9 cellular contexts compared by ENCODE assay signal in genomic region chr1:31701137-31701736, GRCh38. TPM values are rescaled to one million over a fixed set of nuclear protein-coding genes. Genes with fewer than 3 reads are reported as not detected.
A peak's percentile ranks its signal among the peaks of the same experiment; 100 is the strongest.
DNase-seq lines count a peak whose midpoint lies in the region; ATAC-seq and TF ChIP-seq lines count a peak whose summit lies in the region.
"Had no signal": no experiment of that assay in that cellular context is flagged by ENCODE, and none has a peak within 500 bp of the region (broad histone marks: within the 10 kb centered on the region; RNA-seq: fewer than 3 reads in every experiment).

No MANE protein-coding gene starts in this region.

- H3K4me3 Mint-ChIP-seq in activated CD8-positive, alpha-beta T cell treated with anti-CD3 and anti-CD28 coated beads for 36 hours: no peak overlapping the region
- no peak overlapping the region for H3K4me3 Mint-ChIP-seq in activated CD8-positive, alpha-beta T cell treated with anti-CD3 and anti-CD28 coated beads, Interleukin-2, amount 10 ng/mL, durations not matched to agents 7 days and 5 days
- no peak overlapping the region for H3K4me3 Mint-ChIP-seq in progenitor cell of endocrine pancreas (ENCODE audit: low read depth)
- H3K4me3 Mint-ChIP-seq: central memory CD8-positive, alpha-beta T cell had no signal

- H3K27me3 Mint-ChIP-seq in activated CD8-positive, alpha-beta T cell treated with anti-CD3 and anti-CD28 coated beads for 36 hours: peaks cover 21% of the 10 kb centered on the region
- H3K27me3 Mint-ChIP-seq in activated CD8-positive, alpha-beta T cell treated with anti-CD3 and anti-CD28 coated beads, Interleukin-2, amount 10 ng/mL, durations not matched to agents 7 days and 5 days (ENCODE audit: low read depth): peaks cover 39% of the 10 kb centered on the region
- H3K27me3 Mint-ChIP-seq in progenitor cell of endocrine pancreas: peaks cover 64% of the 10 kb centered on the region
- H3K27me3 Mint-ChIP-seq: central memory CD8-positive, alpha-beta T cell had no signal

- H3K9me3 ChIP-seq in breast epithelium: no peaks in the 10 kb centered on the region

- TF ChIP-seq CTCF in activated CD8-positive, alpha-beta T cell treated with anti-CD3 and anti-CD28 coated beads for 36 hours (IDR thresholded peaks at IDR 0.05): no peak
- TF ChIP-seq CTCF in breast epithelium (IDR thresholded peaks at IDR 0.05) (no peak), progenitor cell of endocrine pancreas (IDR thresholded peaks at IDR 0.05; ENCODE audit: unreplicated experiment) (no peak)

- intact Hi-C loops in activated CD8-positive, alpha-beta T cell treated with anti-CD3 and anti-CD28 coated beads for 36 hours (cut with micrococcal nuclease): loop anchor here (5.0 kb wide), 1 partner anchor 39 kb away; no protein-coding TSS in a partner anchor
- intact Hi-C loops in breast epithelium (cut with DNase I; ENCODE audit: low total_unique reads): no loop called here

- ATAC-seq in activated CD8-positive, alpha-beta T cell treated with anti-CD3 and anti-CD28 coated beads for 36 hours: no peak
- no peak for ATAC-seq in activated CD8-positive, alpha-beta T cell treated with anti-CD3 and anti-CD28 coated beads, Interleukin-2, amount 10 ng/mL, durations not matched to agents 7 days and 5 days
- ATAC-seq in GM19395 (IDR thresholded peaks at IDR 0.05; ENCODE audit: unreplicated experiment): no peak

- POLR2A ChIA-PET in activated CD8-positive, alpha-beta T cell treated with anti-CD3 and anti-CD28 coated beads for 36 hours (lab: Charles Lee): interaction anchor here (1.0 to 1.6 kb wide), 2 partner anchors 44 to 57 kb away, joined by 3 to 4 read pairs; no protein-coding TSS in a partner anchor
- POLR2A ChIA-PET in activated CD8-positive, alpha-beta T cell treated with anti-CD3 and anti-CD28 coated beads, Interleukin-2, amount 10 ng/mL, durations not matched to agents 7 days and 5 days (lab: Charles Lee): no interaction called here

- no peaks in the 10 kb centered on the region for H3K36me3 Mint-ChIP-seq in activated CD8-positive, alpha-beta T cell treated with anti-CD3 and anti-CD28 coated beads for 36 hours (ENCODE audit: low read depth)
- no peaks in the 10 kb centered on the region for H3K36me3 Mint-ChIP-seq in activated CD8-positive, alpha-beta T cell treated with anti-CD3 and anti-CD28 coated beads, Interleukin-2, amount 10 ng/mL, durations not matched to agents 7 days and 5 days (ENCODE audit: low read depth)
- no peaks in the 10 kb centered on the region for H3K36me3 Mint-ChIP-seq in progenitor cell of endocrine pancreas (ENCODE audit: insufficient read depth)

- no peak overlapping the region for H3K27ac Mint-ChIP-seq in activated CD8-positive, alpha-beta T cell treated with anti-CD3 and anti-CD28 coated beads for 36 hours
- no peak overlapping the region for H3K27ac Mint-ChIP-seq in activated CD8-positive, alpha-beta T cell treated with anti-CD3 and anti-CD28 coated beads, Interleukin-2, amount 10 ng/mL, durations not matched to agents 7 days and 5 days
- H3K27ac Mint-ChIP-seq in progenitor cell of endocrine pancreas: no peak overlapping the region

- no peaks in the 10 kb centered on the region for H3K27me3 ChIP-seq in breast epithelium

- peak; percentile 76 for DNase-seq in activated CD8-positive, alpha-beta T cell treated with anti-CD3 and anti-CD28 coated beads for 36 hours
- no peak for DNase-seq in activated CD8-positive, alpha-beta T cell treated with anti-CD3 and anti-CD28 coated beads, Interleukin-2, amount 10 ng/mL, durations not matched to agents 7 days and 5 days
- DNase-seq in NCI-H510A (lab: John Stamatoyannopoulos, UW): peak; percentile 55
- peak; percentile 91 to 97 for DNase-seq in breast epithelium (ENCODE audit: low spot score in 2 of 2)
- peak; percentile 91 for DNase-seq in kidney glomerular epithelial cell (lab: John Stamatoyannopoulos, UW)
- DNase-seq in stimulated activated CD4-positive, alpha-beta T cell treated with anti-CD3 and anti-CD28 coated beads, Interleukin-4, amount 100 ng/mL, for 1 hour: peak; percentile 38
- DNase-seq in progenitor cell of endocrine pancreas (ENCODE audit: low spot score, unreplicated experiment): no peak

- peak overlapping the region; percentile 93 to 95 for H3K27ac ChIP-seq in breast epithelium

- H3K4me1 Mint-ChIP-seq in activated CD8-positive, alpha-beta T cell treated with anti-CD3 and anti-CD28 coated beads for 36 hours (ENCODE audit: low read depth): peaks cover 34% of the 10 kb centered on the region
- H3K4me1 Mint-ChIP-seq in activated CD8-positive, alpha-beta T cell treated with anti-CD3 and anti-CD28 coated beads, Interleukin-2, amount 10 ng/mL, durations not matched to agents 7 days and 5 days (ENCODE audit: low read depth): peaks cover 38% of the 10 kb centered on the region
- peaks cover 9% of the 10 kb centered on the region for H3K4me1 Mint-ChIP-seq in progenitor cell of endocrine pancreas (ENCODE audit: low read depth)

- H3K4me1 ChIP-seq in breast epithelium: peaks cover 32 to 53% of the 10 kb centered on the region in 2 donors

- CTCF ChIA-PET in activated CD8-positive, alpha-beta T cell treated with anti-CD3 and anti-CD28 coated beads for 36 hours (lab: Charles Lee): interaction anchor here (1.3 to 5.9 kb wide), 4 partner anchors 13 to 48 kb away, joined by 3 to 51 read pairs (median 6); no protein-coding TSS in a partner anchor
- CTCF ChIA-PET in activated CD8-positive, alpha-beta T cell treated with anti-CD3 and anti-CD28 coated beads, Interleukin-2, amount 10 ng/mL, durations not matched to agents 7 days and 5 days (lab: Charles Lee): interaction anchor here (1.4 to 1.7 kb wide), 2 partner anchors 44 to 88 kb away, joined by 4 to 10 read pairs; no protein-coding TSS in a partner anchor

- TF ChIP-seq POLR2A in breast epithelium (IDR thresholded peaks at IDR 0.05): no peak

- no peaks in the 10 kb centered on the region for H3K9me3 Mint-ChIP-seq in activated CD8-positive, alpha-beta T cell treated with anti-CD3 and anti-CD28 coated beads for 36 hours
- H3K9me3 Mint-ChIP-seq in activated CD8-positive, alpha-beta T cell treated with anti-CD3 and anti-CD28 coated beads, Interleukin-2, amount 10 ng/mL, durations not matched to agents 7 days and 5 days (ENCODE audit: insufficient read depth): no peaks in the 10 kb centered on the region
- H3K9me3 Mint-ChIP-seq in progenitor cell of endocrine pancreas (ENCODE audit: low read depth): no peaks in the 10 kb centered on the region
- H3K9me3 Mint-ChIP-seq: central memory CD8-positive, alpha-beta T cell had no signal

- peak overlapping the region; percentile 49 to 67 (median 55) for H3K4me3 ChIP-seq in breast epithelium

- H3K36me3 ChIP-seq in breast epithelium: no peaks in the 10 kb centered on the region

RNA-seq across cellular contexts. Expression of gene COL16A1, which starts 2.6 kb away (rescaled TPM):
- under 1 TPM in 1 of 2 experiments, not detected in 1; 0.34 TPM for total RNA-seq in activated CD8-positive, alpha-beta T cell treated with anti-CD3 and anti-CD28 coated beads for 36 hours
- not detected for total RNA-seq in activated CD8-positive, alpha-beta T cell treated with anti-CD3 and anti-CD28 coated beads, Interleukin-2, amount 10 ng/mL, durations not matched to agents 7 days and 5 days
- total RNA-seq in breast epithelium (10 to 100 TPM; 55.2 to 79.5 (median 58.7) TPM), progenitor cell of endocrine pancreas (0.67 and 2.1 TPM in 2 replicates)

RNA-seq across cellular contexts. Expression of gene PEF1, which starts 56.6 kb away (rescaled TPM):
- total RNA-seq in activated CD8-positive, alpha-beta T cell treated with anti-CD3 and anti-CD28 coated beads for 36 hours: 10 to 100 TPM; 58.1 to 61.9 TPM
- 10 to 100 TPM; 55.2 to 58.0 TPM for total RNA-seq in activated CD8-positive, alpha-beta T cell treated with anti-CD3 and anti-CD28 coated beads, Interleukin-2, amount 10 ng/mL, durations not matched to agents 7 days and 5 days
- total RNA-seq in breast epithelium (10 to 100 TPM; 67.8 to 84.9 (median 70.1) TPM), progenitor cell of endocrine pancreas (39.1 and 42.8 TPM in 2 replicates)

Comparison
In these comparisons a context has a peak if more than half of its experiments do, and no peak if none do; other contexts are left out.
1. DNase-seq: peak in activated CD8-positive, alpha-beta T cell treated with anti-CD3 and anti-CD28 coated beads for 36 hours (single experiment), NCI-H510A (single experiment), breast epithelium (2 of 2), kidney glomerular epithelial cell (single experiment) and stimulated activated CD4-positive, alpha-beta T cell treated with anti-CD3 and anti-CD28 coated beads, Interleukin-4, amount 100 ng/mL, for 1 hour (single experiment); none in activated CD8-positive, alpha-beta T cell treated with anti-CD3 and anti-CD28 coated beads, Interleukin-2, amount 10 ng/mL, durations not matched to agents 7 days and 5 days (single experiment) and progenitor cell of endocrine pancreas (single experiment).
2. RNA of gene COL16A1, which starts 2.6 kb away (total RNA-seq): 55.2 to 79.5 TPM in breast epithelium; 0.67 to 2.1 TPM in progenitor cell of endocrine pancreas, 0.34 TPM in activated CD8-positive, alpha-beta T cell treated with anti-CD3 and anti-CD28 coated beads for 36 hours and not detected in activated CD8-positive, alpha-beta T cell treated with anti-CD3 and anti-CD28 coated beads, Interleukin-2, amount 10 ng/mL, durations not matched to agents 7 days and 5 days; every median in the first group is over 10 times any median in the second.